In the genomic region with DNA sequence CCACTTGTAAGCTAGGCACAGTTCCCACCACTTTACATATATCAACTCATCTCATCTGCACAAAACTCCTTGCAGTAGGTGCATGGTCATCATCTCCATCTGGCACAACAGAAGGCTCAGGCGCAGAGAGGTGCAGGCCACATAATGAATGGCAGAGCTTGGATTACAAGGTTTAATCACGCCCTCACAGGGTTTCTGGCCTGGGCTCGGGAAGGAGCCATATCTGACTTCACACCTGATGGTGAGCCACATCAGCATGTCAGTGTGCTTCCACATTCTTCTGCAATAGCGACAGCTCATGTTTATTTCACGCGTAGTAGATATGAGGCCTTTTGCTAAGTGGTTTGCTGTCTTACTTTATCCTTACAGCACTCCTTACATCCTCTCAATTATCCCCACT, we compare ENCODE assay signal across 1 cellular context.
TF ChIP-seq lines count a peak whose summit lies in the region.

No MANE protein-coding gene starts in this region.

TF ChIP-seq in IMR-90, 13 proteins besides CTCF, POLR2A, EP300 and RAD21 (continued from another document):
- TF ChIP-seq, protein P1, sequence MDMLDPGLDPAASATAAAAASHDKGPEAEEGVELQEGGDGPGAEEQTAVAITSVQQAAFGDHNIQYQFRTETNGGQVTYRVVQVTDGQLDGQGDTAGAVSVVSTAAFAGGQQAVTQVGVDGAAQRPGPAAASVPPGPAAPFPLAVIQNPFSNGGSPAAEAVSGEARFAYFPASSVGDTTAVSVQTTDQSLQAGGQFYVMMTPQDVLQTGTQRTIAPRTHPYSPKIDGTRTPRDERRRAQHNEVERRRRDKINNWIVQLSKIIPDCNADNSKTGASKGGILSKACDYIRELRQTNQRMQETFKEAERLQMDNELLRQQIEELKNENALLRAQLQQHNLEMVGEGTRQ (IDR thresholded peaks at IDR 0.05; ENCODE audit: low read depth, low read length) = no peak
- TF ChIP-seq RCOR1 (IDR thresholded peaks at IDR 0.05; ENCODE audit: insufficient replicate concordance, low read length) (no peak), MAFK (IDR thresholded peaks at IDR 0.05; ENCODE audit: low read depth, low read length) (no peak), MAZ (IDR thresholded peaks at IDR 0.05; ENCODE audit: borderline replicate concordance, low read depth, low read length) (no peak), RFX5 (IDR thresholded peaks at IDR 0.05; ENCODE audit: low read depth, low read length) (no peak), CEBPB (IDR thresholded peaks at IDR 0.05; ENCODE audit: low read depth, low read length) (no peak), NFE2L2 (IDR thresholded peaks at IDR 0.05; ENCODE audit: low read depth, low read length) (no peak), FOS (IDR thresholded peaks at IDR 0.05; ENCODE audit: low read depth, low read length) (no peak)
